In the genomic region with DNA sequence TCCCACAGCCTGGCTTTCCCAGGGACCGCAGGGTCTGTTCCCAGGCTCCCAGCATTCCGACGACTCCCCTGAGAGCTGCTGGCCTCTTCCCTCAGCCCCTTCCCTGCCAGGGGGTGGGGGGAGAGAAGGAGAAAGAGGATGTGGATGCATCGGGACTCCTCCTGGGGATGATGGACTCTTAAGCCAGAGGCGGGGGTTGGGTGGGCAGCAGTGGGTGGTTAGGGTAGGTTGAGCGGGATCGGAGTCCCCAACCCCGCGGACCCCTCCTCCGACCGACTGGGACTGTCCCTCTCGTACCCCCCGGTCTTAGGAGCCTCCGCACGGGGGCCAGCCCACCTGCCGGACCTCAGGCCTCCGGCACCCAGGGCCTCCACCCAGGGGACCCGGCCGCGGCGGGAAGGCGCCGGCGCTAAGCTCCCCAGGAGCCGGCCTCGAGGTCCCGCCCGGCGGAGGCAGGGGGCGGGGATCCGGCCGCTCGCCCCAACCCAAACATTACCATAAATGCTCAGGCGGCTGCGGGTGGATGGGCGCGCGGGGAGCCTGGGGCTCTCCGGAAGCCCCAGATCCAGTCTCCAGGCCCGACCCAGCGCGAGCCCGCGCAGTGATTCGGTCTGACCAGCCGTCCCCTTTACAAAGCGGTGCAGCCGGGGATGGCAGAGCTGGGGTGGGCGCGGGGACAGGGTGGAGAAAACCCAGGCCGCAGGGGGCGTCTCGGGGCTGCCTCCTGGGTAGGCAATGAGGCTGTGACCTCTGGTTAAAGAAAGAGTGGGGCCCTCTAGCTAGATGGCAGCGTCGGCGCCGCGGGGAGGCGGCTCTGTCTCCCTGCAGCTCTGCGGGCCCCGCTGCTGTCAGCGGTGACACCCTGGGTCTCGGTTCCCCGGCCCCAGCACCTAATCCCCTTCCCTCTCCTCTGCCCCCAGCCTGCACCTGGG, we compare ENCODE assay signal across 9 cellular contexts. TPM values are rescaled to one million over a fixed set of nuclear protein-coding genes. Genes with fewer than 3 reads are reported as not detected.
DNase-seq lines count a peak whose midpoint lies in the region; ATAC-seq and TF ChIP-seq lines count a peak whose summit lies in the region.
"Had no signal": no experiment of that assay in that cellular context is flagged by ENCODE, and none has a peak within 500 bp of the region (broad histone marks: within the 10 kb centered on the region; RNA-seq: fewer than 3 reads in every experiment).

No MANE protein-coding gene starts in this region.

- H3K9ac ChIP-seq in KMS-11: peak overlapping the region; percentile 52; the same call in 1 of the 2 replicates

- peak overlapping the region; percentile 58 for H3K27ac ChIP-seq in KMS-11

- CTCF ChIA-PET in Calu3 (lab: Charles Lee): interaction anchor here (0.7 to 0.8 kb wide), 2 partner anchors 17 to 154 kb away, joined by 3 read pairs; no protein-coding TSS in a partner anchor

- peaks cover 7% of the 10 kb centered on the region for H3K4me1 ChIP-seq in KMS-11 (ENCODE audit: low read depth, poor library complexity, severe bottlenecking)

- H3K36me3 ChIP-seq in KMS-11 (ENCODE audit: insufficient read depth): no peaks in the 10 kb centered on the region

- H3K36me3 Mint-ChIP-seq in Calu3 (ENCODE audit: insufficient read depth, unreplicated experiment) (peaks cover 11% of the 10 kb centered on the region), neural crest cell (ENCODE audit: low read depth) (no peaks in the 10 kb centered on the region)
- H3K36me3 Mint-ChIP-seq in activated T-helper 2 cell treated with anti-CD3 and anti-CD28 coated beads, Interferon-gamma antibody, Interleukin-2, Interleukin-4, amounts not matched to agents 10 μg/mL and 5 μg/mL and 100 μg/mL, durations not matched to agents 14 hours and 24 hours and 36 hours (ENCODE audit: low read depth): no peaks in the 10 kb centered on the region

- no peaks in the 10 kb centered on the region for H3K4me1 Mint-ChIP-seq in Calu3 (ENCODE audit: low read depth, unreplicated experiment)
- peaks cover 16% of the 10 kb centered on the region for H3K4me1 Mint-ChIP-seq in activated T-helper 2 cell treated with anti-CD3 and anti-CD28 coated beads, Interferon-gamma antibody, Interleukin-2, Interleukin-4, amounts not matched to agents 10 μg/mL and 5 μg/mL and 100 μg/mL, durations not matched to agents 14 hours and 24 hours and 36 hours (ENCODE audit: low read depth)
- peaks cover 49% of the 10 kb centered on the region for H3K4me1 Mint-ChIP-seq in neural crest cell

- H3K4me3 Mint-ChIP-seq in Calu3 (ENCODE audit: low read depth, unreplicated experiment) (peak overlapping the region; percentile 68), neural crest cell (peak overlapping the region; percentile 79)
- peak overlapping the region; percentile 79 for H3K4me3 Mint-ChIP-seq in activated T-helper 2 cell treated with anti-CD3 and anti-CD28 coated beads, Interferon-gamma antibody, Interleukin-2, Interleukin-4, amounts not matched to agents 10 μg/mL and 5 μg/mL and 100 μg/mL, durations not matched to agents 14 hours and 24 hours and 36 hours (ENCODE audit: low read depth)

- ATAC-seq in GM21367 (IDR thresholded peaks at IDR 0.05; ENCODE audit: unreplicated experiment) (peak; percentile 39), GM18517 (IDR thresholded peaks at IDR 0.05; ENCODE audit: unreplicated experiment) (no peak)

- H3K9me3 Mint-ChIP-seq in Calu3 (ENCODE audit: low read depth, unreplicated experiment): no peaks in the 10 kb centered on the region
- no peaks in the 10 kb centered on the region for H3K9me3 Mint-ChIP-seq in activated T-helper 2 cell treated with anti-CD3 and anti-CD28 coated beads, Interferon-gamma antibody, Interleukin-2, Interleukin-4, amounts not matched to agents 10 μg/mL and 5 μg/mL and 100 μg/mL, durations not matched to agents 14 hours and 24 hours and 36 hours
- no peaks in the 10 kb centered on the region for H3K9me3 Mint-ChIP-seq in neural crest cell

- H3K79me2 ChIP-seq in KMS-11 (ENCODE audit: insufficient read depth, low read depth): no peaks in the 10 kb centered on the region

- no peaks in the 10 kb centered on the region for H4K20me1 ChIP-seq in KMS-11 (ENCODE audit: insufficient read depth)

- H3K4me3 ChIP-seq in KMS-11 (IDR thresholded peaks at IDR 0.05; ENCODE audit: insufficient read depth, low read depth, low read length) (no peak overlapping the region), foreskin fibroblast (ENCODE audit: low read depth in 1 of 2, low read length in 2 of 2) (peak overlapping the region; percentile 23 to 39)

- intact Hi-C loops in Calu3 (cut with micrococcal nuclease; ENCODE audit: unreplicated experiment): loop anchor here (5.0 kb wide), 1 partner anchor 51 kb away; no protein-coding TSS in a partner anchor
- intact Hi-C loops in activated T-helper 2 cell treated with anti-CD3 and anti-CD28 coated beads, Interferon-gamma antibody, Interleukin-2, Interleukin-4, amounts not matched to agents 10 μg/mL and 5 μg/mL and 100 μg/mL, durations not matched to agents 14 hours and 24 hours and 36 hours (cut with micrococcal nuclease): loop anchor here (2.0 to 5.0 kb wide), 2 partner anchors 14 to 114 kb away; partner anchors contain the start of genes CBL and RNF26

- BruUV-seq in Calu3 (replicated peaks; lab: Mats Ljungman, UMichigan): no TSS peak

- H3K27me3 Mint-ChIP-seq in Calu3 (ENCODE audit: unreplicated experiment) (peaks cover 21% of the 10 kb centered on the region), neural crest cell (ENCODE audit: low read depth) (peaks cover 12% of the 10 kb centered on the region)
- H3K27me3 Mint-ChIP-seq in activated T-helper 2 cell treated with anti-CD3 and anti-CD28 coated beads, Interferon-gamma antibody, Interleukin-2, Interleukin-4, amounts not matched to agents 10 μg/mL and 5 μg/mL and 100 μg/mL, durations not matched to agents 14 hours and 24 hours and 36 hours (ENCODE audit: low read depth): peaks cover 12% of the 10 kb centered on the region

- H3K27ac Mint-ChIP-seq in Calu3 (ENCODE audit: unreplicated experiment) (no peak overlapping the region), neural crest cell (ENCODE audit: unreplicated experiment) (peak overlapping the region; percentile 97)
- H3K27ac Mint-ChIP-seq in activated T-helper 2 cell treated with anti-CD3 and anti-CD28 coated beads, Interferon-gamma antibody, Interleukin-2, Interleukin-4, amounts not matched to agents 10 μg/mL and 5 μg/mL and 100 μg/mL, durations not matched to agents 14 hours and 24 hours and 36 hours: peak overlapping the region; percentile 83

- no peaks in the 10 kb centered on the region; the same call in 1 of the 2 replicates for H3K27me3 ChIP-seq in KMS-11 (ENCODE audit: insufficient read depth, low read depth)

- TF ChIP-seq CTCF in Calu3 (IDR thresholded peaks at IDR 0.05; ENCODE audit: unreplicated experiment) (no peak), KMS-11 (conservative IDR thresholded peaks at IDR 0.05; ENCODE audit: low read depth, low read length) (no peak), foreskin fibroblast (IDR thresholded peaks at IDR 0.05; ENCODE audit: low read depth, low read length) (no peak), neural crest cell (conservative IDR thresholded peaks at IDR 0.05) (no peak)

- peak overlapping the region; percentile 54 for H3K4me2 ChIP-seq in KMS-11

- H2AFZ ChIP-seq in KMS-11 (ENCODE audit: low read depth): peak overlapping the region; percentile 61

- DNase-seq in Calu3 (peak; percentile 23), foreskin fibroblast (peak; percentile 34 to 71), neural crest cell (ENCODE audit: low read depth, low spot score) (peak; percentile 59), NCI-H510A treated with DMSO at 0.1 percent for 48 hours (lab: John Stamatoyannopoulos, UW) (no peak)
- DNase-seq in activated T-helper 2 cell treated with anti-CD3 and anti-CD28 coated beads, Interferon-gamma antibody, Interleukin-2, Interleukin-4, amounts not matched to agents 10 μg/mL and 5 μg/mL and 100 μg/mL, durations not matched to agents 14 hours and 24 hours and 36 hours (ENCODE audit: low spot score): peak; percentile 63

RNA-seq across cellular contexts. Expression of gene MCAM, which starts 3.9 kb away (rescaled TPM):
- total RNA-seq in Calu3 (2022): 11.1 and 25.1 TPM in 2 replicates
- 6.0 and 7.2 TPM in 2 replicates for total RNA-seq in activated T-helper 2 cell treated with anti-CD3 and anti-CD28 coated beads, Interferon-gamma antibody, Interleukin-2, Interleukin-4, amounts not matched to agents 10 μg/mL and 5 μg/mL and 100 μg/mL, durations not matched to agents 14 hours and 24 hours and 36 hours
- total RNA-seq in neural crest cell: 61.6 and 66.7 TPM in 2 replicates

RNA-seq across cellular contexts. Expression of gene RNF26, which starts 13.5 kb away (rescaled TPM):
- total RNA-seq in Calu3 (2022) (31.8 and 35.0 TPM in 2 replicates), neural crest cell (47.9 and 51.8 TPM in 2 replicates)
- total RNA-seq in activated T-helper 2 cell treated with anti-CD3 and anti-CD28 coated beads, Interferon-gamma antibody, Interleukin-2, Interleukin-4, amounts not matched to agents 10 μg/mL and 5 μg/mL and 100 μg/mL, durations not matched to agents 14 hours and 24 hours and 36 hours: 29.9 and 32.6 TPM in 2 replicates

RNA-seq across cellular contexts. Expression of gene C1QTNF5, which starts 19.8 kb away (rescaled TPM):
- not detected in 2 replicates for total RNA-seq in Calu3 (2022)
- total RNA-seq in activated T-helper 2 cell treated with anti-CD3 and anti-CD28 coated beads, Interferon-gamma antibody, Interleukin-2, Interleukin-4, amounts not matched to agents 10 μg/mL and 5 μg/mL and 100 μg/mL, durations not matched to agents 14 hours and 24 hours and 36 hours: not detected in 2 replicates
- total RNA-seq in neural crest cell: 1.9 and 2.1 TPM in 2 replicates
- total RNA-seq: SK-MEL-5 had no signal

RNA-seq across cellular contexts. Expression of gene MFRP, which starts 25.6 kb away (rescaled TPM):
- total RNA-seq in Calu3 (2022): not detected in 2 replicates
- total RNA-seq in activated T-helper 2 cell treated with anti-CD3 and anti-CD28 coated beads, Interferon-gamma antibody, Interleukin-2, Interleukin-4, amounts not matched to agents 10 μg/mL and 5 μg/mL and 100 μg/mL, durations not matched to agents 14 hours and 24 hours and 36 hours: not detected in 2 replicates
- not detected in 2 replicates for total RNA-seq in neural crest cell
- total RNA-seq: SK-MEL-5 had no signal
